8 cellular contexts compared by ENCODE assay signal in genomic region chr12:26833692-26834168, GRCh38. TPM values are rescaled to one million over a fixed set of nuclear protein-coding genes. Genes with fewer than 3 reads are reported as not detected.
A peak's percentile ranks its signal among the peaks of the same experiment; 100 is the strongest.
DNase-seq lines count a peak whose midpoint lies in the region; ATAC-seq and TF ChIP-seq lines count a peak whose summit lies in the region.

No MANE protein-coding gene starts in this region.

- H3K27me3 ChIP-seq in SJSA1 (replicated peaks) = no peaks in the 10 kb centered on the region

- no peaks in the 10 kb centered on the region for H3K9me3 Mint-ChIP-seq in MCF 10A (ENCODE audit: unreplicated experiment)

- H3K36me3 Mint-ChIP-seq in MCF 10A (ENCODE audit: insufficient read depth, unreplicated experiment) = no peaks in the 10 kb centered on the region

- H3K27ac Mint-ChIP-seq in MCF 10A (ENCODE audit: low read depth, unreplicated experiment) = no peak overlapping the region

- DNase-seq in DMS53 (lab: John Stamatoyannopoulos, UW) (peak; percentile 90), SJSA1 (ENCODE audit: low read depth in 1 of 2, low spot score in 2 of 2) (peak; percentile 59 to 62), MCF 10A (ENCODE audit: unreplicated experiment) (no peak), islet precursor cell (peak; percentile 90), AG08395 (ENCODE audit: low spot score) (no peak)
- peak; percentile 39 for DNase-seq in stimulated activated CD4-positive, alpha-beta T cell treated with anti-CD3 and anti-CD28 coated beads, Interleukin-1b, Interleukin-23, amount 100 ng/mL, for 48 hours

- peak overlapping the region; percentile 90 for H3K4me3 Mint-ChIP-seq in MCF 10A (ENCODE audit: unreplicated experiment)

- peak; percentile 24 for ATAC-seq in HG02642 (IDR thresholded peaks at IDR 0.05; ENCODE audit: poor library complexity, unreplicated experiment)
- no peak for ATAC-seq in HG03108 (IDR thresholded peaks at IDR 0.05; ENCODE audit: unreplicated experiment)

- CTCF ChIA-PET in MCF 10A (lab: Yijun Ruan, JAX) = interaction anchor here (0.6 to 4.7 kb wide), 12 partner anchors 9 to 102 kb away, joined by 3 to 38 read pairs (median 4); no protein-coding TSS in a partner anchor

- no peaks in the 10 kb centered on the region for H3K9me3 ChIP-seq in SJSA1 (replicated peaks)

- intact Hi-C loops in MCF 10A (cut with micrococcal nuclease) = loop anchor here (5.0 kb wide), 1 partner anchor 111 kb away; no protein-coding TSS in a partner anchor

- peak overlapping the region; percentile 42; the same call in 1 of the 2 replicates for H3K27ac ChIP-seq in SJSA1

- no peaks in the 10 kb centered on the region for H3K27me3 Mint-ChIP-seq in MCF 10A (ENCODE audit: insufficient read depth, unreplicated experiment)

- peak overlapping the region; percentile 75 for H3K4me3 ChIP-seq in SJSA1

- POLR2A ChIA-PET in MCF 10A (lab: Yijun Ruan, JAX) = interaction anchor here (0.5 to 3.3 kb wide), 21 partner anchors 9 to 782 kb away, joined by 3 to 28 read pairs (median 8); no protein-coding TSS in a partner anchor

- H3K4me1 ChIP-seq in SJSA1 (replicated peaks) = peaks cover 18% of the 10 kb centered on the region

- peaks cover 16% of the 10 kb centered on the region for H3K4me1 Mint-ChIP-seq in MCF 10A (ENCODE audit: insufficient read depth, unreplicated experiment)

- H3K36me3 ChIP-seq in SJSA1 = peaks cover 8% of the 10 kb centered on the region

- BruUV-seq in MCF 10A (replicated peaks; lab: Mats Ljungman, UMichigan) = no TSS peak

- no peak for TF ChIP-seq CTCF in MCF 10A (IDR thresholded peaks at IDR 0.05; ENCODE audit: unreplicated experiment)

RNA-seq across cellular contexts. Expression of gene ITPR2, which starts 0.7 kb away (rescaled TPM):
- total RNA-seq in SJSA1 (2014; rRNA removed; shearing (Covaris generic)) = 82.3 and 85.0 TPM in 2 replicates
- 14.3 and 15.7 TPM in 2 replicates for total RNA-seq in MCF 10A (2022)

Comparison
In these comparisons a context has a peak if more than half of its experiments do, and no peak if none do; other contexts are left out.
1. DNase-seq: peak in DMS53 (single experiment), SJSA1 (2 of 2), islet precursor cell (single experiment) and stimulated activated CD4-positive, alpha-beta T cell treated with anti-CD3 and anti-CD28 coated beads, Interleukin-1b, Interleukin-23, amount 100 ng/mL, for 48 hours (single experiment); none in MCF 10A (single experiment) and AG08395 (single experiment).